In the genomic region with DNA sequence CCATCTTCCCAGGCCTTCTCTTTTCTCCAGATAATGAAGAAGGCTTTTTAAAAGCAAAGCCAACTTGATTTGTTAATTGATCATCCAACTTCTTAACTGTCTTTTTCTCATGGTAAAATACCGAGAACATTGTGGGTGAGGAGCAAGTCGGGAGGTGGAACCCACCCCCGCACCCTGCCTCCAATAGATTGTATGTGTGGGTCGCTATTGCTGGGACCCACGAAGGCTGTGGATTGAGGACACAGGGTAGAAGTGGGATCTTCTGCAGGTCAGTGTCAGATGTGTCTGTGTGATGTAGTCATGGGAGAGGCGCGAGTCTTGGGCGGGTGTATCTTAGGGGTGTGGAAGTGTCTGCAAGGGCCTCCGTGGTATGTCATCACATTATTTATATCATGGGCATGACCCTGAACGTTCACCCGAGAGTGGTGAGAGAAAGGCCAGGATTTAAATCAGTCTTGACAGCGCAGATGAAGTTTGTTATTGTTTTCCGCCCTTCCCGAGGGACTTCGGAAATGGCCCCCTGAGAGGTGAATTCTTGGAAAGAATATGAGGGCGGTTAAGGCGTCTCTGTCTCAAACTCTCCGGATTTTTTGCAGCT, we compare ENCODE assay signal across 8 cellular contexts. TPM values are rescaled to one million over a fixed set of nuclear protein-coding genes. Genes with fewer than 3 reads are reported as not detected.
DNase-seq lines count a peak whose midpoint lies in the region; ATAC-seq and TF ChIP-seq lines count a peak whose summit lies in the region.

No MANE protein-coding gene starts in this region.

- H3K4me1 Mint-ChIP-seq in CD4-positive, alpha-beta memory T cell: peaks cover 24 to 48% (median 36%) of the 10 kb centered on the region in 4 donors

- peaks cover 6 to 22% of the 10 kb centered on the region in 2 donors for H3K36me3 Mint-ChIP-seq in CD4-positive, alpha-beta memory T cell

- intact Hi-C loops in CD4-positive, alpha-beta memory T cell (cut with micrococcal nuclease): no loop called here
- intact Hi-C loops in right lobe of liver (cut with DNase I): no loop called here

- no peak for TF ChIP-seq CTCF in HFF-Myc (IDR thresholded peaks at IDR 0.05; ENCODE audit: low read depth, low read length, missing control alignments)
- TF ChIP-seq CTCF in right lobe of liver (IDR thresholded peaks at IDR 0.05): no peak
- TF ChIP-seq CTCF in suprapubic skin (IDR thresholded peaks at IDR 0.05): no peak

- no peaks in the 10 kb centered on the region for H3K27me3 ChIP-seq in CD4-positive, alpha-beta memory T cell (ENCODE audit: insufficient read depth, low read length)
- H3K27me3 ChIP-seq in right lobe of liver (no peaks in the 10 kb centered on the region), suprapubic skin (peaks cover 6% of the 10 kb centered on the region)

- H3K27me3 Mint-ChIP-seq in CD4-positive, alpha-beta memory T cell: no peaks in the 10 kb centered on the region

- H3K9me3 Mint-ChIP-seq in CD4-positive, alpha-beta memory T cell: peaks cover 0 to 4% (median 0%) of the 10 kb centered on the region in 8 donors

- ATAC-seq in right lobe of liver (peak; percentile 3 to 39 (median 12)), HG02763 (IDR thresholded peaks at IDR 0.05; ENCODE audit: unreplicated experiment) (no peak)

- H3K27ac ChIP-seq in CD4-positive, alpha-beta memory T cell (ENCODE audit: low read depth, low read length): peak overlapping the region; percentile 90
- H3K27ac ChIP-seq in right lobe of liver: peak overlapping the region in 2 of 3 donors; percentile 53 to 81
- H3K27ac ChIP-seq in suprapubic skin: peak overlapping the region; percentile 18

- DNase-seq in CD4-positive, alpha-beta memory T cell: peak in 1 of 5 donors; percentile 72
- DNase-seq in HFF-Myc (ENCODE audit: extremely low read depth, low read depth) (no peak), SK-N-DZ (ENCODE audit: low spot score) (peak; percentile 81), cerebellum (ENCODE audit: low spot score) (peak; percentile 27), right lobe of liver (peak in 1 of 3 donors; percentile 22), suprapubic skin (ENCODE audit: low spot score in 2 of 2) (peak in 1 of 2 donors; percentile 65), GM19238 (ENCODE audit: insufficient read length, low spot score) (no peak)

- peak overlapping the region; percentile 90 to 98 (median 94) for H3K27ac Mint-ChIP-seq in CD4-positive, alpha-beta memory T cell

- peaks cover 38% of the 10 kb centered on the region for H3K4me1 ChIP-seq in CD4-positive, alpha-beta memory T cell (ENCODE audit: insufficient read depth, low read length)
- H3K4me1 ChIP-seq in right lobe of liver (peaks cover 0 to 12% (median 3%) of the 10 kb centered on the region in 4 donors), suprapubic skin (peaks cover 25% of the 10 kb centered on the region)

- peak overlapping the region; percentile 78 to 87 (median 84) for H3K4me3 Mint-ChIP-seq in CD4-positive, alpha-beta memory T cell

- POLR2A ChIA-PET in CD4-positive, alpha-beta memory T cell (lab: Charles Lee; ENCODE audit: partially characterized antibody): interaction anchor here (0.8 to 10.2 kb wide), 25 partner anchors 10 to 634 kb away, joined by 3 to 176 read pairs (median 7); a partner anchor contains a TSS

- CTCF ChIA-PET in CD4-positive, alpha-beta memory T cell (lab: Charles Lee; ENCODE audit: partially characterized antibody): interaction anchor here (0.8 to 5.3 kb wide), 24 partner anchors 9 to 99 kb away, joined by 3 to 86 read pairs (median 6); a partner anchor contains a TSS

- no peak for TF ChIP-seq EP300 in suprapubic skin (IDR thresholded peaks at IDR 0.05)

- H3K9me3 ChIP-seq in CD4-positive, alpha-beta memory T cell (ENCODE audit: control insufficient read depth in 1 of 2, low read length in 2 of 2): no peaks in the 10 kb centered on the region
- H3K9me3 ChIP-seq in right lobe of liver (no peaks in the 10 kb centered on the region), suprapubic skin (no peaks in the 10 kb centered on the region)

- H3K4me3 ChIP-seq in CD4-positive, alpha-beta memory T cell (ENCODE audit: low read length in 2 of 2): peak overlapping the region; percentile 58 to 97
- H3K4me3 ChIP-seq in HFF-Myc (replicated peaks; ENCODE audit: low read depth, low read length): peak overlapping the region; percentile 87
- H3K4me3 ChIP-seq in right lobe of liver: peak overlapping the region; percentile 56 to 72 (median 65)
- H3K4me3 ChIP-seq in suprapubic skin: peak overlapping the region; percentile 58

- no peak for TF ChIP-seq POLR2A in right lobe of liver (IDR thresholded peaks at IDR 0.05)
- no peak for TF ChIP-seq POLR2A in suprapubic skin (IDR thresholded peaks at IDR 0.05)

- 41% methylated on average over 17 of the region's 18 CpGs for WGBS in right lobe of liver (ENCODE audit: insufficient coverage, low coverage, low lambda C conversion rate, missing lambda C conversion rate)
- 21% methylated on average over 18 of the region's 18 CpGs for WGBS in suprapubic skin

- H3K36me3 ChIP-seq in CD4-positive, alpha-beta memory T cell (ENCODE audit: insufficient read depth, low read length): no peaks in the 10 kb centered on the region
- H3K36me3 ChIP-seq in right lobe of liver (no peaks in the 10 kb centered on the region), suprapubic skin (no peaks in the 10 kb centered on the region)

RNA-seq across cellular contexts. Expression of a gene that starts 0.5 kb away (rescaled TPM):
- total RNA-seq in CD4-positive, alpha-beta memory T cell: 10 to 100 TPM; 36.4 to 40.9 TPM
- 10 to 100 TPM; 14.5 to 30.3 TPM for polyA plus RNA-seq in CD4-positive, alpha-beta memory T cell
- polyA plus RNA-seq in SK-N-DZ (2014; cell fraction: cytosol; rRNA removed): 63.1 and 66.3 TPM in 2 replicates
- 14.9 and 19.3 TPM in 2 replicates for polyA plus RNA-seq in SK-N-DZ (2014; cell fraction: nucleus; rRNA removed)
- total RNA-seq in cerebellum (20.6 TPM), right lobe of liver (1 to 10 TPM in 3 of 6 experiments, under 1 TPM in 3; 0.29 to 1.5 (median 0.77) TPM), suprapubic skin (1 to 10 TPM; 2.2 to 6.5 (median 2.8) TPM)

RNA-seq across cellular contexts. Expression of a gene that starts 58.7 kb away (rescaled TPM):
- total RNA-seq in CD4-positive, alpha-beta memory T cell: 10 to 100 TPM in 1 of 2 experiments, 1 to 10 TPM in 1; 6.4 to 10.4 TPM
- polyA plus RNA-seq in CD4-positive, alpha-beta memory T cell: 1 to 10 TPM; 1.5 to 1.8 TPM
- polyA plus RNA-seq in SK-N-DZ (2014; cell fraction: cytosol; rRNA removed): 18.0 and 22.3 TPM in 2 replicates
- polyA plus RNA-seq in SK-N-DZ (2014; cell fraction: nucleus; rRNA removed): 185 and 253 TPM in 2 replicates
- total RNA-seq in cerebellum (55.2 TPM), right lobe of liver (10 to 100 TPM in 1 of 6 experiments, 1 to 10 TPM in 5; 3.6 to 10.4 (median 6.0) TPM), suprapubic skin (10 to 100 TPM; 14.0 to 63.0 (median 27.6) TPM)

Comparison
In these comparisons a context has a peak if more than half of its experiments do, and no peak if none do; other contexts are left out.
1. DNase-seq: peak in SK-N-DZ (single experiment) and cerebellum (single experiment); none in HFF-Myc (single experiment) and GM19238 (single experiment).
2. H3K27ac ChIP-seq: peak in every context shown above with its lines; median percentile 90 in CD4-positive, alpha-beta memory T cell; 67 in right lobe of liver; 18 in suprapubic skin.
3. Peak in every context shown above with its lines, with median percentiles within 50 percentile points of each other: H3K4me3 ChIP-seq.